In the genomic region with DNA sequence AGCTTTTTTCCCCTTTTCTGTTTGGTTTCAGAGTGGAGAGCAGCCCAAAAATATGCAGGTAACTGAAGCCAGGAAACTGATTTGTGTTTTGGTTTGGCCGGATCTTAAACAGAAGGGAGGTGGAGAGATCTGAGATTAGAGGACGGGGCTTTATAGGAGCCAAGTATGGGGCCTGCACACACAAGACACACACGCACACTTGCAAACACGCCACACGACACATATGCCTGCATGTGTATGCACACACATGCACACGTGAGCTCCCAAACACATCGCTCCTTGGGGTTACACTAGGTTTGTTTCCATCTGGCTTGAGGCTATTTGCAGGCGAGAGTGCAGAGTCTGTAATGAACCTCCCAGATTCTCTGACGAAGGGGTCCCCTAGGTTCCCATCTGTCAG, we compare ENCODE assay signal across 32 cellular contexts. TPM values are rescaled to one million over a fixed set of nuclear protein-coding genes. Genes with fewer than 3 reads are reported as not detected.
"Had no signal": no experiment of that assay in that cellular context is flagged by ENCODE, and none has a peak within 500 bp of the region (broad histone marks: within the 10 kb centered on the region; RNA-seq: fewer than 3 reads in every experiment).

No MANE protein-coding gene starts in this region.

- ATAC-seq: K562, Panc1 had no signal

- H3K36me3 ChIP-seq: breast epithelium, SJCRH30, WERI-Rb-1 had no signal

- H3K9me3 Mint-ChIP-seq: activated CD4-positive, alpha-beta T cell treated with anti-CD3 and anti-CD28 coated beads, Interleukin-2, amount 10 ng/mL, durations not matched to agents 24 days and 14 days; activated CD8-positive, alpha-beta T cell treated with anti-CD3 and anti-CD28 coated beads for 36 hours; activated naive CD8-positive, alpha-beta T cell treated with anti-CD3 and anti-CD28 coated beads, Interleukin-2, amount 10 ng/mL, durations not matched to agents 7 days and 5 days; activated T-cell treated with anti-CD3 and anti-CD28 coated beads, Interleukin-2, amount 50 U/mL, for 4 hours; activated T-helper 1 cell treated with anti-CD3 and anti-CD28 coated beads, Interleukin-12 subunit alpha, Interleukin-12 subunit beta, Interleukin-2, Interleukin-4 antibody, amounts not matched to agents 30 ng/mL and 10 ng/mL and 1 ng/mL, durations not matched to agents 14 hours and 24 hours and 36 hours had no signal

- H3K9me3 ChIP-seq: body of pancreas, breast epithelium, SJCRH30 had no signal

- H3K27ac Mint-ChIP-seq: activated CD4-positive, alpha-beta T cell treated with anti-CD3 and anti-CD28 coated beads, Interleukin-2, amount 10 ng/mL, durations not matched to agents 24 days and 14 days; activated CD8-positive, alpha-beta T cell treated with anti-CD3 and anti-CD28 coated beads for 36 hours; activated naive CD8-positive, alpha-beta T cell treated with anti-CD3 and anti-CD28 coated beads, Interleukin-2, amount 10 ng/mL, durations not matched to agents 7 days and 5 days; activated T-helper 1 cell treated with anti-CD3 and anti-CD28 coated beads, Interleukin-12 subunit alpha, Interleukin-12 subunit beta, Interleukin-2, Interleukin-4 antibody, amounts not matched to agents 30 ng/mL and 10 ng/mL and 1 ng/mL, durations not matched to agents 14 hours and 24 hours and 36 hours had no signal

- H3K27ac ChIP-seq: body of pancreas, breast epithelium, SJCRH30, SK-N-MC, WERI-Rb-1 had no signal

- DNase-seq: activated CD4-positive, alpha-beta T cell treated with anti-CD3 and anti-CD28 coated beads, Interleukin-2, amount 10 ng/mL, durations not matched to agents 24 days and 14 days; activated CD4-positive, alpha-beta T cell treated with anti-CD3 and anti-CD28 coated beads, Interleukin-2, amount 50 U/mL, for 4 hours; activated CD8-positive, alpha-beta memory T cell treated with anti-CD3 and anti-CD28 coated beads, Interleukin-2, amount 50 U/mL, for 4 hours; activated CD8-positive, alpha-beta T cell treated with anti-CD3 and anti-CD28 coated beads for 36 hours; activated naive CD4-positive, alpha-beta T cell treated with anti-CD3 and anti-CD28 coated beads, Interleukin-2, amount 50 U/mL, for 16 hours; activated naive CD8-positive, alpha-beta T cell treated with anti-CD3 and anti-CD28 coated beads, Interleukin-2, amount 10 ng/mL, durations not matched to agents 7 days and 5 days; activated T-cell treated with anti-CD3 and anti-CD28 coated beads for 4 hours; activated T-cell treated with anti-CD3 and anti-CD28 coated beads, Interleukin-2, amount 50 U/mL, for 4 hours; amygdala; body of pancreas; NCI-H1092 treated with DMSO at 0.1 percent for 48 hours; NCI-H1417 treated with DMSO at 0.1 percent for 48 hours; NCI-H187 treated with DMSO at 0.1 percent for 48 hours; NCI-H2081; NCI-H226; NCI-H446 treated with DMSO at 0.1 percent for 48 hours; NCI-H524; NCI-H69; SHP77; SJCRH30; T1000; WERI-Rb-1 had no signal

- H3K4me1 ChIP-seq: breast epithelium, SJCRH30 had no signal

- H3K4me3 ChIP-seq: body of pancreas, K562, SJCRH30, SK-N-MC had no signal

- H3K36me3 Mint-ChIP-seq: activated naive CD8-positive, alpha-beta T cell treated with anti-CD3 and anti-CD28 coated beads, Interleukin-2, amount 10 ng/mL, durations not matched to agents 7 days and 5 days had no signal

- H3K4me3 Mint-ChIP-seq: activated CD4-positive, alpha-beta T cell treated with anti-CD3 and anti-CD28 coated beads, Interleukin-2, amount 10 ng/mL, durations not matched to agents 24 days and 14 days; activated CD8-positive, alpha-beta T cell treated with anti-CD3 and anti-CD28 coated beads for 36 hours; activated naive CD8-positive, alpha-beta T cell treated with anti-CD3 and anti-CD28 coated beads, Interleukin-2, amount 10 ng/mL, durations not matched to agents 7 days and 5 days; activated T-cell treated with anti-CD3 and anti-CD28 coated beads, Interleukin-2, amount 50 U/mL, for 4 hours; activated T-helper 1 cell treated with anti-CD3 and anti-CD28 coated beads, Interleukin-12 subunit alpha, Interleukin-12 subunit beta, Interleukin-2, Interleukin-4 antibody, amounts not matched to agents 30 ng/mL and 10 ng/mL and 1 ng/mL, durations not matched to agents 14 hours and 24 hours and 36 hours had no signal

RNA-seq across cellular contexts. Expression of gene BTNL9, which starts 18.3 kb away (rescaled TPM):
- total RNA-seq: activated CD8-positive, alpha-beta T cell treated with anti-CD3 and anti-CD28 coated beads for 36 hours; activated naive CD8-positive, alpha-beta T cell treated with anti-CD3 and anti-CD28 coated beads, Interleukin-2, amount 10 ng/mL, durations not matched to agents 7 days and 5 days; activated T-helper 1 cell treated with anti-CD3 and anti-CD28 coated beads, Interleukin-12 subunit alpha, Interleukin-12 subunit beta, Interleukin-2, Interleukin-4 antibody, amounts not matched to agents 30 ng/mL and 10 ng/mL and 1 ng/mL, durations not matched to agents 14 hours and 24 hours and 36 hours; astrocyte; M059J; RPMI7951; SJCRH30; T-helper 1 cell treated with Interleukin-12 subunit alpha and Interleukin-12 subunit beta and Interleukin-4 antibody, amounts not matched to agents 30 ng/mL and 1 ng/mL, for 36 hours; T-helper 2 cell treated with Interferon-gamma antibody and Interleukin-4, amounts not matched to agents 100 ng/mL and 5 ng/mL, for 36 hours had no signal
